17 cellular contexts compared by ENCODE assay signal in genomic region chr2:205017381-205017780, GRCh38.
DNase-seq lines count a peak whose midpoint lies in the region; ATAC-seq and TF ChIP-seq lines count a peak whose summit lies in the region.
"Had no signal": no experiment of that assay in that cellular context is flagged by ENCODE, and none has a peak within 500 bp of the region (broad histone marks: within the 10 kb centered on the region; RNA-seq: fewer than 3 reads in every experiment).

No MANE protein-coding gene starts in this region.

- no peaks in the 10 kb centered on the region for H3K4me1 ChIP-seq in smooth muscle cell (ENCODE audit: low read depth)

- H3K27ac ChIP-seq in substantia nigra (ENCODE audit: low read depth, low read length, poor library complexity, severe bottlenecking) (peak overlapping the region; percentile 85), smooth muscle cell (ENCODE audit: low read depth) (no peak overlapping the region)
- H3K27ac ChIP-seq: C4-2B had no signal

- no peak for TF ChIP-seq POLR2A in GM18505 (IDR thresholded peaks at IDR 0.05; ENCODE audit: borderline replicate concordance, extremely low read depth, insufficient read depth, insufficient read length)

- H2AFZ ChIP-seq in smooth muscle cell (ENCODE audit: low read depth), result no peak overlapping the region
- H2AFZ ChIP-seq: GM23338 had no signal

- no peaks in the 10 kb centered on the region for H3K36me3 ChIP-seq in smooth muscle cell (ENCODE audit: low read depth)

- H3F3A ChIP-seq in smooth muscle cell (ENCODE audit: low read depth), result no peaks in the 10 kb centered on the region

- no peak overlapping the region for H3K9ac ChIP-seq in smooth muscle cell (ENCODE audit: low read depth)

- H3K4me3 ChIP-seq in smooth muscle cell, result no peak overlapping the region
- H3K4me3 ChIP-seq: GM23338 had no signal

- peak; percentile 16 for DNase-seq in NCI-H510A treated with DMSO at 0.1 percent for 48 hours (lab: John Stamatoyannopoulos, UW)
- DNase-seq in NCI-H510A (lab: John Stamatoyannopoulos, UW), result no peak
- DNase-seq in NCI-H2227 treated with DMSO at 0.1 percent for 48 hours (lab: John Stamatoyannopoulos, UW), result peak; percentile 97
- DNase-seq in globus pallidus (ENCODE audit: low spot score), result peak; percentile 63
- DNase-seq in substantia nigra (lab: John Stamatoyannopoulos, UW), result peak in 11 of 49 donors; percentile 2 to 25 (median 11)
- no peak for DNase-seq in NCI-H1436 (lab: John Stamatoyannopoulos, UW)
- DNase-seq in smooth muscle cell (lab: John Stamatoyannopoulos, UW; ENCODE audit: unreplicated experiment), result no peak
- DNase-seq: COR-L47, GF-D8, KBM-7, NCI-H1105, NCI-H2029, NCI-H526 treated with DMSO at 0.1 percent for 48 hours, SIG-M5 had no signal

- no peaks in the 10 kb centered on the region for H3K9me3 ChIP-seq in smooth muscle cell (replicated peaks; ENCODE audit: low read depth)

- no peak for ATAC-seq in GM18505 (IDR thresholded peaks at IDR 0.05; ENCODE audit: unreplicated experiment)
- ATAC-seq: GM23338 had no signal

- no peaks in the 10 kb centered on the region for H4K20me1 ChIP-seq in smooth muscle cell (ENCODE audit: low read depth)

- no peak overlapping the region for H3K4me2 ChIP-seq in smooth muscle cell
- H3K4me2 ChIP-seq: GM23338 had no signal

- no peaks in the 10 kb centered on the region for H3K79me2 ChIP-seq in smooth muscle cell (ENCODE audit: low read depth)

- no peaks in the 10 kb centered on the region for H3K27me3 ChIP-seq in smooth muscle cell (ENCODE audit: low read depth)

- no peak for TF ChIP-seq CTCF in smooth muscle cell (IDR thresholded peaks at IDR 0.05; ENCODE audit: borderline replicate concordance, insufficient read depth, poor library complexity, severe bottlenecking)

- WGBS in smooth muscle cell (ENCODE audit: low lambda C conversion rate), result 91% methylated on average over 2 of the region's 2 CpGs

Comparison
In these comparisons a context has a peak if more than half of its experiments do, and no peak if none do; other contexts are left out.
1. DNase-seq: peak in NCI-H510A treated with DMSO at 0.1 percent for 48 hours (single experiment), NCI-H2227 treated with DMSO at 0.1 percent for 48 hours (single experiment) and globus pallidus (single experiment); none in NCI-H510A (single experiment), NCI-H1436 (single experiment) and smooth muscle cell (single experiment).